8 cellular contexts compared by ENCODE assay signal in genomic region chr9:39559384-39559783, GRCh38.
DNase-seq lines count a peak whose midpoint lies in the region; ATAC-seq, FAIRE-seq and TF ChIP-seq lines count a peak whose summit lies in the region.
"Not testable (repeated sequence)": the region's sequence is repeated elsewhere in the genome, so short reads cannot be mapped to it uniquely, and the experiment has no call there.

No MANE protein-coding gene starts in this region.

- not testable (repeated sequence) for TF ChIP-seq POLR2A in A549 (IDR thresholded peaks at IDR 0.05; ENCODE audit: low read length)

- 87% methylated on average over 8 of the region's 8 CpGs for WGBS in A549 (ENCODE audit: missing lambda C conversion rate)

- CTCF ChIA-PET in A549 (lab: Yijun Ruan, JAX) = not testable (repeated sequence)

- not testable (repeated sequence) for H3K9me3 Mint-ChIP-seq in progenitor cell of endocrine pancreas (ENCODE audit: low read depth)

- not testable (repeated sequence) for TF ChIP-seq EP300 in A549 (IDR thresholded peaks at IDR 0.05)

- H3K27me3 ChIP-seq in right atrium auricular region = not testable (repeated sequence)

- H3K27me3 Mint-ChIP-seq in progenitor cell of endocrine pancreas = not testable (repeated sequence)

- H3K27ac Mint-ChIP-seq in progenitor cell of endocrine pancreas = not testable (repeated sequence)

- POLR2A ChIA-PET in A549 (lab: Yijun Ruan, JAX) = not testable (repeated sequence)

- TF ChIP-seq CTCF in A549 (IDR thresholded peaks at IDR 0.05) = not testable (repeated sequence)
- TF ChIP-seq CTCF in GM12875 (IDR thresholded peaks at IDR 0.05; ENCODE audit: borderline replicate concordance, insufficient read depth, low read depth, low read length) (peak; percentile 21; the same call in 1 of the 2 replicates), right atrium auricular region (IDR thresholded peaks at IDR 0.05) (peak in 1 of 2 donors; percentile 44), progenitor cell of endocrine pancreas (IDR thresholded peaks at IDR 0.05; ENCODE audit: unreplicated experiment) (peak; percentile 57)

- FAIRE-seq in A549 (lab: Jason Lieb, UNC) = not testable (repeated sequence)

- not testable (repeated sequence) for ATAC-seq in A549

- not testable (repeated sequence) for H3K36me3 Mint-ChIP-seq in progenitor cell of endocrine pancreas (ENCODE audit: insufficient read depth)

- not testable (repeated sequence) for H3K27ac ChIP-seq in A549, right atrium auricular region

- H3K4me2 ChIP-seq in A549 = not testable (repeated sequence)

- not testable (repeated sequence) for H3K9me3 ChIP-seq in A549, right atrium auricular region

- H3K4me3 ChIP-seq in A549; GM12875 (ENCODE audit: low read depth, low read length); right atrium auricular region: not testable (repeated sequence)

- TF ChIP-seq RAD21 in A549 (conservative IDR thresholded peaks at IDR 0.05 in 1 of 2, IDR thresholded peaks at IDR 0.05 in 1 of 2) = 0 out of 5 replicates have a peak, but pooled peaks of 1 of the 2 experiments have one; percentile 16

- H3K36me3 ChIP-seq in right atrium auricular region = not testable (repeated sequence)

- not testable (repeated sequence) for H3K4me1 Mint-ChIP-seq in progenitor cell of endocrine pancreas (ENCODE audit: low read depth)

- not testable (repeated sequence) for H3K4me3 Mint-ChIP-seq in progenitor cell of endocrine pancreas (ENCODE audit: low read depth)

- not testable (repeated sequence) for H3K4me1 ChIP-seq in A549, right atrium auricular region

- not testable (repeated sequence) for DNase-seq in A549 (ENCODE audit: low read depth in 1 of 2, low spot score in 1 of 2)
- DNase-seq in Kasumi-1 (lab: John Stamatoyannopoulos, UW) (peak; percentile 28 to 39), SHP77 (lab: John Stamatoyannopoulos, UW) (peak; percentile 16 to 31), right atrium auricular region (ENCODE audit: low spot score) (peak; percentile 63), progenitor cell of endocrine pancreas (ENCODE audit: low spot score, unreplicated experiment) (peak; percentile 18)
- DNase-seq in activated CD8-positive, alpha-beta memory T cell treated with anti-CD3 and anti-CD28 coated beads, Interleukin-2, amount 50 U/mL, for 4 hours = peak; percentile 16
- peak; percentile 9 for DNase-seq in central memory CD4-positive, alpha-beta T cell

TF ChIP-seq in A549, 52 proteins besides CTCF, POLR2A, EP300 and RAD21:
- peak; percentile 16; the same call in 1 of the 3 replicates for TF ChIP-seq SMC3 (IDR thresholded peaks at IDR 0.05)
